In genomic region chr9:74066128-74066527, GRCh38 we compare ENCODE assay signal across 3 cellular contexts.
"Had no signal": no experiment of that assay in that cellular context is flagged by ENCODE, and none has a peak within 500 bp of the region (broad histone marks: within the 10 kb centered on the region; RNA-seq: fewer than 3 reads in every experiment).

No MANE protein-coding gene starts in this region.

- ATAC-seq: GM12878 had no signal

- DNase-seq: GDM1, GF-D8 had no signal

- H3K4me3 ChIP-seq: GM12878 had no signal
